ENCODE assay signal across 19 cellular contexts in the genomic region with DNA sequence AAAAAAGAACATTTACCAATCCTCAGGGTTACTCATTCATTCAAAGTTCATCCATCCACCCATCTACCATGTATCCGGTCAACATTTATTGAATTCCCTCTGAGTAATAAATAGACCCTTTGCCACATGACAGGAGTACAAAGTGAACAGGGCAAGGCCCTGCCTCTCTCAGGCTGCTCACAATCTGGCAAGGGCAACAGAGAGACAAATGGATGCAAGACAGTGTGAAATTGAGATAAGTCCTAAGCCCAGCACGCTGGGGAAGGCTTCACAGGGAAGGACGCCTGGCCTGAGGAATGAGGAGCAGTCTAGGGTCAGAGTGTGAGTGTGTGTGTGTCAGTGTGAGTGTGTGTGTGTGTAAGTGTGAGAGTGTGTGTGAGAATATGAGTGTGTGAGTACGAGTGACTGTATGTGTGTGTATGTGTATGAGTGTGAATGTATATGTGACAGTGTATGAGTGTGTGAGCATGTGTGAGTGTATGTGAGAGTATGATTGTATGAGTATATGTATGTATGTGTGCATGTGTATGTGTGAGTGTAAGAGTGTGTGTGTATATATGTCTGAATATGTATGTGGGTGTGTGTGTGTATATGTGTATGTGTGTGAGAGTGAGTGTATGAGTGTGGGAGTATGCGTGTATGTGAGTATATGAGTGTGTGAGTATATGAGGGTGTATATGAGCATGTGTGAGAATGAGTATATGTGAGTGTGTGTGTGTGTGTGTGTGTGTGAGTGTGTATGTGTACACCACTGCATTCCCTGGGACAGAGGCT.
A peak's percentile ranks its signal among the peaks of the same experiment; 100 is the strongest.
DNase-seq lines count a peak whose midpoint lies in the region; ATAC-seq, FAIRE-seq and TF ChIP-seq lines count a peak whose summit lies in the region.
"Had no signal": no experiment of that assay in that cellular context is flagged by ENCODE, and none has a peak within 500 bp of the region (broad histone marks: within the 10 kb centered on the region; RNA-seq: fewer than 3 reads in every experiment).

No MANE protein-coding gene starts in this region.

- H4K8ac ChIP-seq in H1 (ENCODE audit: extremely low read depth, insufficient read depth, low read length): no peak overlapping the region; the same call in 1 of the 2 replicates

- no peak overlapping the region for H2AFZ ChIP-seq in H1 (ENCODE audit: low read length)
- H2AFZ ChIP-seq: GM23248, PC-9 had no signal

- H3K23ac ChIP-seq in H1 (ENCODE audit: insufficient read length): no peak overlapping the region

- peak overlapping the region; percentile 8 for H3K4ac ChIP-seq in H1 (replicated peaks; ENCODE audit: insufficient read length, low read depth, low read length)

- POLR2A ChIA-PET in H1 (lab: Charles Lee; ENCODE audit: partially characterized antibody): no interaction called here

- H3K4me3 Mint-ChIP-seq in stimulated activated naive CD8-positive, alpha-beta T cell treated with anti-CD3 and anti-CD28 coated beads, Interleukin-15, amount 100 ng/mL, for 72 hours: no peak overlapping the region

- H3K27me3 ChIP-seq in heart left ventricle (peaks cover 0 to under 1% (median 0%) of the 10 kb centered on the region in 9 donors), right atrium auricular region (no peaks in the 10 kb centered on the region), H1 (replicated peaks in 1 of 4; ENCODE audit: control insufficient read depth in 3 of 4, extremely low read depth in 1 of 4, insufficient read depth in 3 of 4, low read length in 3 of 4) (no peaks in the 10 kb centered on the region)

- H3K4me3 ChIP-seq in heart left ventricle: no peak overlapping the region
- H3K4me3 ChIP-seq in right atrium auricular region: no peak overlapping the region
- no peak overlapping the region for H3K4me3 ChIP-seq in H1 (ENCODE audit: extremely low read depth in 1 of 4, insufficient read depth in 2 of 4, low read depth in 3 of 4, low read length in 4 of 4)
- H3K4me3 ChIP-seq: GM23248, PC-9 had no signal

- no peak for TF ChIP-seq RAD21 in H1 (IDR thresholded peaks at IDR 0.05 in 1 of 2, conservative IDR thresholded peaks at IDR 0.05 in 1 of 2; ENCODE audit: low read depth in 2 of 2, low read length in 2 of 2)

- TF ChIP-seq CTCF in heart left ventricle (IDR thresholded peaks at IDR 0.05) (no peak), right atrium auricular region (IDR thresholded peaks at IDR 0.05) (no peak), H1 (IDR thresholded peaks at IDR 0.05; ENCODE audit: control extremely low read depth in 1 of 3, insufficient read depth in 1 of 3, low read depth in 1 of 3, low read length in 3 of 3) (no peak)

- H3K9me3 ChIP-seq in heart left ventricle: no peaks in the 10 kb centered on the region
- no peaks in the 10 kb centered on the region for H3K9me3 ChIP-seq in right atrium auricular region
- no peaks in the 10 kb centered on the region for H3K9me3 ChIP-seq in H1 (ENCODE audit: insufficient read depth in 2 of 2, low read depth in 1 of 2, low read length in 1 of 2)

- FAIRE-seq in HTR-8/SVneo (lab: Jason Lieb, UNC) (peak; percentile 98), H1 (lab: Jason Lieb, UNC) (no peak)
- FAIRE-seq: A204.1, G401.6 had no signal

- peaks cover 6% of the 10 kb centered on the region; the same call in 1 of the 2 replicates for H3K23me2 ChIP-seq in H1 (ENCODE audit: low read depth, low read length)

- no peaks in the 10 kb centered on the region for H3K79me2 ChIP-seq in H1 (ENCODE audit: control insufficient read depth in 1 of 2, insufficient read depth in 2 of 2, low read length in 2 of 2)

- no peaks in the 10 kb centered on the region for H3K9me3 Mint-ChIP-seq in stimulated activated naive CD8-positive, alpha-beta T cell treated with anti-CD3 and anti-CD28 coated beads, Interleukin-15, amount 100 ng/mL, for 72 hours

- peak in 3 of 4 donors; percentile 36 to 56 (median 40) for ATAC-seq in heart left ventricle
- ATAC-seq in stimulated activated naive CD8-positive, alpha-beta T cell treated with anti-CD3 and anti-CD28 coated beads, Interleukin-15, amount 100 ng/mL, for 72 hours: peak; percentile 38
- ATAC-seq in HG02970 (IDR thresholded peaks at IDR 0.05; ENCODE audit: low FRiP score, unreplicated experiment): no peak
- no peak for ATAC-seq in HG03439 (IDR thresholded peaks at IDR 0.05; ENCODE audit: unreplicated experiment)

- DNase-seq in heart left ventricle: no peak
- DNase-seq in right atrium auricular region (ENCODE audit: low spot score): no peak
- DNase-seq in HTR-8/SVneo (ENCODE audit: insufficient read length, low spot score): no peak
- DNase-seq in H1 (ENCODE audit: low read depth in 1 of 2, low spot score in 2 of 2): no peak
- DNase-seq in stimulated activated naive CD8-positive, alpha-beta T cell treated with anti-CD3 and anti-CD28 coated beads, Interleukin-15, amount 100 ng/mL, for 72 hours: no peak
- no peak for DNase-seq in effector CD4-positive, alpha-beta T cell
- DNase-seq: Calu3, DMS79, GM23248, Karpas-422, NCI-H187 treated with DMSO at 0.1 percent for 48 hours, NCI-H2171, NCI-H446 treated with DMSO at 0.1 percent for 48 hours, NCI-H774, PC-9 had no signal

- no peak overlapping the region for H2BK120ac ChIP-seq in H1 (replicated peaks; ENCODE audit: low read depth, low read length)

- H3K56ac ChIP-seq in H1 (replicated peaks; ENCODE audit: insufficient read length, low read depth, low read length): peak overlapping the region; percentile 88

- no peak for TF ChIP-seq EP300 in H1 (IDR thresholded peaks at IDR 0.05; ENCODE audit: borderline replicate concordance in 1 of 2, low read depth in 2 of 2, low read length in 2 of 2)

- peak overlapping the region; percentile 2; the same call in 1 of the 2 replicates for H2BK20ac ChIP-seq in H1 (ENCODE audit: low read length)

- peak overlapping the region; percentile 18; the same call in 1 of the 2 replicates for H2BK5ac ChIP-seq in H1 (ENCODE audit: low read depth, low read length)

- H3K18ac ChIP-seq in H1 (ENCODE audit: extremely low read depth, low read length): no peak overlapping the region

- CTCF ChIA-PET in H1 (lab: Charles Lee; ENCODE audit: partially characterized antibody): interaction anchor here (0.7 kb wide), 1 partner anchor 403 kb away, joined by 3 read pairs; no protein-coding TSS in a partner anchor

- WGBS in heart left ventricle, 4 donors: 69 to 90% (median 76%) methylated on average over 5 of the region's 5 CpGs
- 85 to 100% methylated on average over 2 to 5 of the region's 5 CpGs for WGBS in H1 (ENCODE audit: extremely low coverage in 1 of 2, insufficient coverage in 1 of 2, insufficient read length in 1 of 2, insufficient replicate concordance in 2 of 2, low coverage in 1 of 2, low lambda C conversion rate in 2 of 2, missing lambda C conversion rate in 1 of 2), 2 experiments

- H2BK12ac ChIP-seq in H1 (ENCODE audit: low read depth, low read length): peak overlapping the region; percentile 77; the same call in 1 of the 2 replicates

- intact Hi-C loops in heart left ventricle (cut with DNase I): no loop called here

- peaks cover 3% of the 10 kb centered on the region; the same call in 1 of the 2 replicates for H3K79me1 ChIP-seq in H1 (ENCODE audit: low read depth, low read length)

- H3K27ac ChIP-seq in heart left ventricle (no peak overlapping the region), right atrium auricular region (no peak overlapping the region), H1 (ENCODE audit: low read depth, low read length) (no peak overlapping the region)
- H3K27ac ChIP-seq: GM23248, PC-9 had no signal

- H2AK5ac ChIP-seq in H1 (ENCODE audit: low read depth, low read length): peak overlapping the region; percentile 99

- peak overlapping the region; percentile 26 for H4K91ac ChIP-seq in H1 (replicated peaks; ENCODE audit: insufficient read length, low read length)

- H3K4me2 ChIP-seq in H1 (ENCODE audit: insufficient read depth in 1 of 2, low read depth in 2 of 2, low read length in 2 of 2): peak overlapping the region in 1 of 2 experiments; percentile 3; a peak in 1 of 4 replicates
- H3K4me2 ChIP-seq: PC-9 had no signal

- H3K14ac ChIP-seq in H1 (ENCODE audit: insufficient read length): no peak overlapping the region

- H4K20me1 ChIP-seq in H1 (replicated peaks in 1 of 2; ENCODE audit: control insufficient read depth in 1 of 2, insufficient read depth in 2 of 2, low read length in 2 of 2): peaks cover 0 to 4% of the 10 kb centered on the region in 2 experiments

- H4K5ac ChIP-seq in H1 (ENCODE audit: insufficient read length, low read depth, low read length): no peak overlapping the region

- peaks cover 0 to 6% (median 0%) of the 10 kb centered on the region in 12 donors for H3K4me1 ChIP-seq in heart left ventricle
- H3K4me1 ChIP-seq in right atrium auricular region: no peaks in the 10 kb centered on the region
- H3K4me1 ChIP-seq in H1 (replicated peaks in 1 of 4; ENCODE audit: control insufficient read depth in 3 of 4, insufficient read depth in 4 of 4, low read length in 3 of 4): peaks cover 0 to 14% (median 8%) of the 10 kb centered on the region in 4 experiments; a peak in 5 of 7 replicates

- peaks cover 9% of the 10 kb centered on the region for H3K27me3 Mint-ChIP-seq in stimulated activated naive CD8-positive, alpha-beta T cell treated with anti-CD3 and anti-CD28 coated beads, Interleukin-15, amount 100 ng/mL, for 72 hours

- H3K36me3 ChIP-seq in heart left ventricle (no peaks in the 10 kb centered on the region), right atrium auricular region (no peaks in the 10 kb centered on the region), H1 (ENCODE audit: control insufficient read depth in 2 of 4, insufficient read depth in 4 of 4, low read length in 3 of 4) (no peaks in the 10 kb centered on the region)

- peak overlapping the region; percentile 88; the same call in 1 of the 2 replicates for H2BK15ac ChIP-seq in H1 (ENCODE audit: low read length)

- peak overlapping the region in 1 of 4 experiments; percentile 37; a peak in 1 of 7 replicates for H3K9ac ChIP-seq in H1 (replicated peaks in 1 of 4; ENCODE audit: extremely low read depth in 1 of 4, low read depth in 3 of 4, low read length in 3 of 4)
- H3K9ac ChIP-seq: GM23248 had no signal

- TF ChIP-seq POLR2A in heart left ventricle (IDR thresholded peaks at IDR 0.05): no peak
- no peak for TF ChIP-seq POLR2A in H1 (IDR thresholded peaks at IDR 0.05; ENCODE audit: control extremely low read depth in 1 of 2, low read depth in 2 of 2, low read length in 2 of 2)

- H3K27ac Mint-ChIP-seq in stimulated activated naive CD8-positive, alpha-beta T cell treated with anti-CD3 and anti-CD28 coated beads, Interleukin-15, amount 100 ng/mL, for 72 hours: no peak overlapping the region

- H3K4me1 Mint-ChIP-seq in stimulated activated naive CD8-positive, alpha-beta T cell treated with anti-CD3 and anti-CD28 coated beads, Interleukin-15, amount 100 ng/mL, for 72 hours: peaks cover 6% of the 10 kb centered on the region

TF ChIP-seq in H1, 55 proteins besides CTCF, POLR2A, EP300 and RAD21 (continues in another document):
- TF ChIP-seq PHF8 (conservative IDR thresholded peaks at IDR 0.05; ENCODE audit: low read depth, low read length): no peak
- TF ChIP-seq, protein P1, sequence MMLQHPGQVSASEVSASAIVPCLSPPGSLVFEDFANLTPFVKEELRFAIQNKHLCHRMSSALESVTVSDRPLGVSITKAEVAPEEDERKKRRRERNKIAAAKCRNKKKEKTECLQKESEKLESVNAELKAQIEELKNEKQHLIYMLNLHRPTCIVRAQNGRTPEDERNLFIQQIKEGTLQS (IDR thresholded peaks at IDR 0.05; ENCODE audit: insufficient read depth, low read depth, low read length): no peak

Comparison
In these comparisons a context has a peak if more than half of its experiments do, and no peak if none do; other contexts are left out.
1. ATAC-seq: peak in heart left ventricle (3 of 4) and stimulated activated naive CD8-positive, alpha-beta T cell treated with anti-CD3 and anti-CD28 coated beads, Interleukin-15, amount 100 ng/mL, for 72 hours (single experiment); none in HG02970 (single experiment) and HG03439 (single experiment).